In genomic region chr4:2262145-2262943, GRCh38 we compare ENCODE assay signal across 8 cellular contexts. TPM values are rescaled to one million over a fixed set of nuclear protein-coding genes. Genes with fewer than 3 reads are reported as not detected.
DNase-seq lines count a peak whose midpoint lies in the region; FAIRE-seq and TF ChIP-seq lines count a peak whose summit lies in the region.

No MANE protein-coding gene starts in this region.

- peak overlapping the region; percentile 59 for H3K27ac ChIP-seq in SJSA1

- no peaks in the 10 kb centered on the region for H3K9me3 Mint-ChIP-seq in activated naive CD4-positive, alpha-beta T cell treated with anti-CD3 and anti-CD28 coated beads for 36 hours

- no peaks in the 10 kb centered on the region for H3K36me3 Mint-ChIP-seq in activated naive CD4-positive, alpha-beta T cell treated with anti-CD3 and anti-CD28 coated beads for 36 hours (ENCODE audit: low read depth)

- H3K27me3 ChIP-seq in SJSA1 (replicated peaks): no peaks in the 10 kb centered on the region
- no peaks in the 10 kb centered on the region for H3K27me3 ChIP-seq in neuron (ENCODE audit: insufficient read depth, low read length)

- no peak for FAIRE-seq in frontal cortex (lab: Jason Lieb, UNC)

- peak overlapping the region; percentile 58 for H2AFZ ChIP-seq in neuron (ENCODE audit: low read depth, low read length)

- H3K4me1 ChIP-seq in SJSA1 (replicated peaks) (no peaks in the 10 kb centered on the region; the same call in 1 of the 2 replicates), neuron (ENCODE audit: insufficient read depth, low read length) (peaks cover 28% of the 10 kb centered on the region)

- intact Hi-C loops in activated naive CD4-positive, alpha-beta T cell treated with anti-CD3 and anti-CD28 coated beads for 36 hours (cut with micrococcal nuclease): loop anchor here (1.0 to 2.0 kb wide), 10 partner anchors 20 to 701 kb away; partner anchors contain the start of genes CFAP99, FAM193A, GRK4 and HAUS3

- peaks cover 2% of the 10 kb centered on the region for H3K4me1 Mint-ChIP-seq in activated naive CD4-positive, alpha-beta T cell treated with anti-CD3 and anti-CD28 coated beads for 36 hours (ENCODE audit: low read depth)

- CTCF ChIA-PET in activated naive CD4-positive, alpha-beta T cell treated with anti-CD3 and anti-CD28 coated beads for 36 hours (lab: Charles Lee): interaction anchor here (0.7 to 1.1 kb wide), 4 partner anchors 28 to 45 kb away, joined by 3 to 5 read pairs (median 4); no protein-coding TSS in a partner anchor

- H3K9me3 ChIP-seq in SJSA1 (replicated peaks) (no peaks in the 10 kb centered on the region), neuron (ENCODE audit: low read length) (no peaks in the 10 kb centered on the region)

- H3K27me3 Mint-ChIP-seq in activated naive CD4-positive, alpha-beta T cell treated with anti-CD3 and anti-CD28 coated beads for 36 hours (ENCODE audit: low read depth): no peaks in the 10 kb centered on the region

- no peak overlapping the region for H3K27ac Mint-ChIP-seq in activated naive CD4-positive, alpha-beta T cell treated with anti-CD3 and anti-CD28 coated beads for 36 hours

- no peak for TF ChIP-seq CTCF in HFF-Myc (IDR thresholded peaks at IDR 0.05; ENCODE audit: low read depth, low read length, missing control alignments)

- no peaks in the 10 kb centered on the region for H3K36me3 ChIP-seq in SJSA1
- H3K36me3 ChIP-seq in neuron (ENCODE audit: insufficient read depth, low read length): peaks cover 26% of the 10 kb centered on the region

- H3K4me3 ChIP-seq in HFF-Myc (replicated peaks; ENCODE audit: low read depth, low read length): peak overlapping the region; percentile 59
- peak overlapping the region; percentile 47 for H3K4me3 ChIP-seq in SJSA1
- H3K4me3 ChIP-seq in neuron (ENCODE audit: low read length): peak overlapping the region; percentile 71

- H3K4me3 Mint-ChIP-seq in activated naive CD4-positive, alpha-beta T cell treated with anti-CD3 and anti-CD28 coated beads for 36 hours: peak overlapping the region; percentile 69

- DNase-seq in GM04503 (ENCODE audit: low read depth): peak; percentile 94
- DNase-seq in HFF-Myc (ENCODE audit: extremely low read depth, low read depth): peak; percentile 95
- peak; percentile 99 for DNase-seq in MV-4-11 (lab: John Stamatoyannopoulos, UW)
- peak; percentile 93 to 95 for DNase-seq in SJSA1 (ENCODE audit: low read depth in 1 of 2, low spot score in 2 of 2)
- peak; percentile 98 for DNase-seq in activated naive CD4-positive, alpha-beta T cell treated with anti-CD3 and anti-CD28 coated beads for 36 hours
- DNase-seq in frontal cortex (ENCODE audit: low spot score in 2 of 2): peak; percentile 97 to 98
- peak; percentile 99 for DNase-seq in stromal cell of bone marrow (ENCODE audit: low read depth)

RNA-seq across cellular contexts. Expression of gene MXD4, which starts 0.4 kb away (rescaled TPM):
- 8.7 and 11.7 TPM in 2 replicates for total RNA-seq in SJSA1 (2014; rRNA removed; shearing (Covaris generic))
- 1 to 10 TPM; 2.3 to 2.7 TPM for total RNA-seq in activated naive CD4-positive, alpha-beta T cell treated with anti-CD3 and anti-CD28 coated beads for 36 hours
- 17.5 TPM for total RNA-seq in frontal cortex

RNA-seq across cellular contexts. Expression of gene HAUS3, which starts 20.4 kb away (rescaled TPM):
- 10.0 and 16.6 TPM in 2 replicates for total RNA-seq in SJSA1 (2014; rRNA removed; shearing (Covaris generic))
- 10 to 100 TPM; 18.0 to 18.1 TPM for total RNA-seq in activated naive CD4-positive, alpha-beta T cell treated with anti-CD3 and anti-CD28 coated beads for 36 hours
- 42.0 TPM for total RNA-seq in frontal cortex

RNA-seq across cellular contexts. Expression of gene POLN, which starts 20.4 kb away (rescaled TPM):
- total RNA-seq in SJSA1 (2014; rRNA removed; shearing (Covaris generic)): 0.61 TPM in 1 of 2 replicates, not detected in the other
- total RNA-seq in activated naive CD4-positive, alpha-beta T cell treated with anti-CD3 and anti-CD28 coated beads for 36 hours: 1 to 10 TPM in 1 of 2 experiments, under 1 TPM in 1; 0.91 to 1.3 TPM
- total RNA-seq in frontal cortex: 8.6 TPM

Comparison
In these comparisons a context has a peak if more than half of its experiments do, and no peak if none do; other contexts are left out.
1. Peak in every context shown above with its lines: DNase-seq, H3K4me3 ChIP-seq and H3K27ac ChIP-seq.